Comparison of ENCODE assay signal across 23 cellular contexts in genomic region chr12:77601069-77601468, GRCh38.
A peak's percentile ranks its signal among the peaks of the same experiment; 100 is the strongest.
DNase-seq lines count a peak whose midpoint lies in the region; ATAC-seq and TF ChIP-seq lines count a peak whose summit lies in the region.
"Had no signal": no experiment of that assay in that cellular context is flagged by ENCODE, and none has a peak within 500 bp of the region (broad histone marks: within the 10 kb centered on the region; RNA-seq: fewer than 3 reads in every experiment).

No MANE protein-coding gene starts in this region.

- H3K27ac Mint-ChIP-seq in endothelial cell (ENCODE audit: unreplicated experiment): no peak overlapping the region
- H3K27ac Mint-ChIP-seq: activated naive CD4-positive, alpha-beta T cell treated with anti-CD3 and anti-CD28 coated beads, Interleukin-2, amount 50 U/mL, for 72 hours; activated T-helper 2 cell treated with anti-CD3 and anti-CD28 coated beads, Interferon-gamma antibody, Interleukin-2, Interleukin-4, amounts not matched to agents 10 μg/mL and 5 μg/mL and 100 μg/mL, durations not matched to agents 14 hours and 24 hours and 36 hours; CD4-positive, alpha-beta T cell; mesothelial cell of epicardium; naive thymus-derived CD8-positive, alpha-beta T cell; type B pancreatic cell had no signal

- H3K36me3 ChIP-seq in sigmoid colon: no peaks in the 10 kb centered on the region
- H3K36me3 ChIP-seq: left ventricle myocardium inferior had no signal

- H3K27me3 Mint-ChIP-seq in endothelial cell (ENCODE audit: unreplicated experiment): peaks cover 1% of the 10 kb centered on the region
- H3K27me3 Mint-ChIP-seq: CD4-positive, alpha-beta T cell; naive thymus-derived CD8-positive, alpha-beta T cell; type B pancreatic cell had no signal

- 93 to 97% methylated on average over 2 of the region's 2 CpGs for WGBS in lower leg skin, 2 donors
- WGBS in sigmoid colon, 2 donors: 81 to 85% methylated on average over 2 of the region's 2 CpGs

- no peaks in the 10 kb centered on the region for H3K9me3 Mint-ChIP-seq in endothelial cell (ENCODE audit: unreplicated experiment)
- H3K9me3 Mint-ChIP-seq: mesothelial cell of epicardium, type B pancreatic cell had no signal

- no peak for DNase-seq in lower leg skin (ENCODE audit: low spot score in 2 of 2)
- no peak for DNase-seq in sigmoid colon
- DNase-seq in endothelial cell (ENCODE audit: low spot score): no peak
- no peak for DNase-seq in stimulated activated CD8-positive, alpha-beta memory T cell treated with anti-CD3 and anti-CD28 coated beads, Interleukin-4, amount 100 ng/mL, for 48 hours
- DNase-seq: anterior cingulate cortex; CD4-positive, alpha-beta T cell; left ventricle myocardium inferior; naive thymus-derived CD8-positive, alpha-beta T cell; NCI-H1694 treated with DMSO at 0.1 percent for 48 hours; NCI-H2171; NCI-H510A treated with DMSO at 0.1 percent for 48 hours; PC-3; small intestine; stimulated activated CD4-positive, alpha-beta T cell treated with anti-CD3 and anti-CD28 coated beads, Interleukin-1b, Interleukin-23, amount 100 ng/mL, for 48 hours had no signal

- H3K27ac ChIP-seq in sigmoid colon: no peak overlapping the region
- H3K27ac ChIP-seq: left ventricle myocardium inferior had no signal

- intact Hi-C loops in lower leg skin (cut with DNase I; ENCODE audit: low total_unique reads): no loop called here
- intact Hi-C loops in sigmoid colon (cut with DNase I): no loop called here

- no peaks in the 10 kb centered on the region for H3K4me1 ChIP-seq in sigmoid colon
- H3K4me1 ChIP-seq: left ventricle myocardium inferior had no signal

- no peaks in the 10 kb centered on the region for H3K36me3 Mint-ChIP-seq in endothelial cell (ENCODE audit: low read depth, unreplicated experiment)
- H3K36me3 Mint-ChIP-seq: activated naive CD4-positive, alpha-beta T cell treated with anti-CD3 and anti-CD28 coated beads, Interleukin-2, amount 50 U/mL, for 72 hours; mesothelial cell of epicardium; naive thymus-derived CD8-positive, alpha-beta T cell; type B pancreatic cell had no signal

- no peak overlapping the region for H3K4me3 Mint-ChIP-seq in endothelial cell (ENCODE audit: unreplicated experiment)
- H3K4me3 Mint-ChIP-seq: CD4-positive, alpha-beta T cell; mesothelial cell of epicardium; naive thymus-derived CD8-positive, alpha-beta T cell; type B pancreatic cell had no signal

- ATAC-seq in GM19324 (IDR thresholded peaks at IDR 0.05; ENCODE audit: low FRiP score, unreplicated experiment) (peak; percentile 49), HG02678 (IDR thresholded peaks at IDR 0.05; ENCODE audit: unreplicated experiment) (peak; percentile 37), HG03139 (IDR thresholded peaks at IDR 0.05; ENCODE audit: unreplicated experiment) (peak; percentile 32)
- ATAC-seq: activated naive CD4-positive, alpha-beta T cell treated with anti-CD3 and anti-CD28 coated beads, Interleukin-2, amount 50 U/mL, for 72 hours; HepG2; naive thymus-derived CD8-positive, alpha-beta T cell; PC-3; Right ventricle myocardium inferior had no signal

- H3K9me3 ChIP-seq in sigmoid colon: no peaks in the 10 kb centered on the region
- H3K9me3 ChIP-seq: left ventricle myocardium inferior had no signal

- H3K4me3 ChIP-seq in lower leg skin (ENCODE audit: low read depth, poor library complexity, severe bottlenecking): no peak overlapping the region
- no peak overlapping the region for H3K4me3 ChIP-seq in sigmoid colon
- H3K4me3 ChIP-seq: left ventricle myocardium inferior had no signal

- TF ChIP-seq EP300 in sigmoid colon (IDR thresholded peaks at IDR 0.05): no peak

- TF ChIP-seq POLR2A in lower leg skin (IDR thresholded peaks at IDR 0.05) (no peak), sigmoid colon (IDR thresholded peaks at IDR 0.05) (no peak)

- TF ChIP-seq CTCF in lower leg skin (IDR thresholded peaks at IDR 0.05) (no peak), sigmoid colon (IDR thresholded peaks at IDR 0.05) (no peak), endothelial cell (IDR thresholded peaks at IDR 0.05; ENCODE audit: unreplicated experiment) (no peak)

- no peaks in the 10 kb centered on the region for H3K27me3 ChIP-seq in sigmoid colon

- peaks cover 4% of the 10 kb centered on the region for H3K4me1 Mint-ChIP-seq in endothelial cell (ENCODE audit: unreplicated experiment)
- H3K4me1 Mint-ChIP-seq: mesothelial cell of epicardium; naive thymus-derived CD8-positive, alpha-beta T cell had no signal
